Comparison of ENCODE assay signal across 8 cellular contexts in the genomic region with DNA sequence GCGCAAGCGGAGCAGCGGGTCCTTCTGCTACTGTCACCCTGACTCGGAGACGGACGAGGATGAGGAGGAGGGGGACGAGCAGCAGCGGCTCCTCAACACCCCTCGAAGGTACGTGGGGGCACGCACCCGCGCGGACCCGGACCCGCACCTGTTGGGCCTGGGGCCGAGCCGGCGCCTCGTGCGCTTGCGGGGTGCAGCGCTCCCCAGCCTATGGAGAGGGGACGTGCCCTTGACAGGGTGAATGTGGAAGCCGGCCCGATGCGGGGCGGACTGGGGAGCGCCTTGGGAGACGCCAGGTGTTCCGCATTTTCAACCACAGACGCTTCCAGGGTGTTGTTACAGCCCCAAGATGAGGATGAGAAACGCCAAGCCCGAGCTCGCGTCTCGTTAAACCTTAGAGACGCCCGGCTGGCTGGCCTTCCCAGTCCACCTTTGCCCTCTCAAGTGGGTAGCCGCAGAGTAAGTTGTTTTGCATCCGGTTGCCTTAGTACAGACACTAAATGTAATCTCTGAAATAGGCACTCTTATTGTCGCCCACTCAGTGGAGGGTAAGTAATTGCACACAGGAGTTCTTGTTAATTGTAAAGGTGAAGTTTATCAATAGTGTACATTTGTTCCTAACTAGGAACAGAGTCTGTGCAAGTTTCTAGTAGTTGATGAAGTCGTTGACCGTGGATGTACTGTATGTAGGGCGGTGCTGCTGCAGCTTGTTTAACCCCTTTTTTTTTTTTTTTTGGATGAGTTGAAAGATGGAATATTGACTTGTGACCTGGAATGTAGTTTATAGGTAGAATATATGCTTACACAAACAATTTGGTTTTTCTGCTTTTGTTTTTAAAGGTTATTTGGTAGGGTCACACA. TPM values are rescaled to one million over a fixed set of nuclear protein-coding genes. Genes with fewer than 3 reads are reported as not detected.
DNase-seq lines count a peak whose midpoint lies in the region; ATAC-seq and TF ChIP-seq lines count a peak whose summit lies in the region.

No MANE protein-coding gene starts in this region.

- H3K4me3 ChIP-seq in RWPE2 (ENCODE audit: severe bottlenecking), result peak overlapping the region; percentile 73
- peak overlapping the region; percentile 91 for H3K4me3 ChIP-seq in left ventricle myocardium inferior
- peak overlapping the region; percentile 76 for H3K4me3 ChIP-seq in rectal smooth muscle tissue (ENCODE audit: low read length)

- ATAC-seq in GM19324 (IDR thresholded peaks at IDR 0.05; ENCODE audit: low FRiP score, unreplicated experiment) (peak; percentile 21), HG03378 (IDR thresholded peaks at IDR 0.05; ENCODE audit: unreplicated experiment) (peak; percentile 21), RWPE2 (ENCODE audit: low read depth) (peak; percentile 43)

- peaks cover 15% of the 10 kb centered on the region for H3K36me3 ChIP-seq in RWPE2 (ENCODE audit: low read depth)
- no peaks in the 10 kb centered on the region for H3K36me3 ChIP-seq in left ventricle myocardium inferior
- no peaks in the 10 kb centered on the region for H3K36me3 ChIP-seq in rectal smooth muscle tissue (ENCODE audit: control insufficient read depth, insufficient read depth, low read length)

- H3K4me1 Mint-ChIP-seq in activated naive CD8-positive, alpha-beta T cell (ENCODE audit: low read depth), result peaks cover 62% of the 10 kb centered on the region

- no peaks in the 10 kb centered on the region for H3K36me3 Mint-ChIP-seq in activated naive CD8-positive, alpha-beta T cell

- intact Hi-C loops in left ventricle myocardium inferior (cut with micrococcal nuclease), result no loop called here

- H3K27ac ChIP-seq in RWPE2 (ENCODE audit: poor library complexity, severe bottlenecking) (no peak overlapping the region), left ventricle myocardium inferior (replicated peaks) (peak overlapping the region; percentile 93), rectal smooth muscle tissue (ENCODE audit: low read depth, low read length) (peak overlapping the region; percentile 99)

- H3K9me3 ChIP-seq in RWPE2 (ENCODE audit: severe bottlenecking) (no peaks in the 10 kb centered on the region), left ventricle myocardium inferior (replicated peaks) (no peaks in the 10 kb centered on the region)

- H3K27ac Mint-ChIP-seq in activated naive CD8-positive, alpha-beta T cell, result peak overlapping the region; percentile 18

- H3K4me1 ChIP-seq in RWPE2 (ENCODE audit: insufficient read depth, poor library complexity, severe bottlenecking) (peaks cover 8% of the 10 kb centered on the region), left ventricle myocardium inferior (peaks cover 43% of the 10 kb centered on the region), rectal smooth muscle tissue (ENCODE audit: control insufficient read depth, insufficient read depth, low read length) (peaks cover 4% of the 10 kb centered on the region)

- peak; percentile 44 to 49 for DNase-seq in AML-193 (lab: John Stamatoyannopoulos, UW)
- DNase-seq in RWPE2 (ENCODE audit: low spot score), result peak; percentile 63
- DNase-seq in left ventricle myocardium inferior, result peak; percentile 16
- no peak for DNase-seq in 8988T

- H3K9me3 Mint-ChIP-seq in activated naive CD8-positive, alpha-beta T cell (ENCODE audit: low read depth), result no peaks in the 10 kb centered on the region

- H3K27me3 ChIP-seq in RWPE2 (ENCODE audit: insufficient read depth, poor library complexity, severe bottlenecking) (no peaks in the 10 kb centered on the region), left ventricle myocardium inferior (ENCODE audit: low read depth) (no peaks in the 10 kb centered on the region), rectal smooth muscle tissue (ENCODE audit: control insufficient read depth, insufficient read depth, low read length) (no peaks in the 10 kb centered on the region)

- H3K9ac ChIP-seq in rectal smooth muscle tissue (ENCODE audit: low read length), result peak overlapping the region; percentile 42

- no peaks in the 10 kb centered on the region for H3K27me3 Mint-ChIP-seq in activated naive CD8-positive, alpha-beta T cell

- no peak for TF ChIP-seq CTCF in RWPE2 (IDR thresholded peaks at IDR 0.05; ENCODE audit: poor library complexity, severe bottlenecking)
- no peak for TF ChIP-seq CTCF in left ventricle myocardium inferior (IDR thresholded peaks at IDR 0.05; ENCODE audit: borderline replicate concordance)

- H3K4me3 Mint-ChIP-seq in activated naive CD8-positive, alpha-beta T cell, result peak overlapping the region; percentile 90

RNA-seq across cellular contexts. Expression of gene GMCL1, which starts 0.8 kb away (rescaled TPM):
- total RNA-seq in left ventricle myocardium inferior, result 5.3 TPM
